ENCODE assay signal across 12 cellular contexts in genomic region chr9:97854696-97855485, GRCh38. TPM values are rescaled to one million over a fixed set of nuclear protein-coding genes. Genes with fewer than 3 reads are reported as not detected.
DNase-seq lines count a peak whose midpoint lies in the region; ATAC-seq and TF ChIP-seq lines count a peak whose summit lies in the region.
"Had no signal": no experiment of that assay in that cellular context is flagged by ENCODE, and none has a peak within 500 bp of the region (broad histone marks: within the 10 kb centered on the region; RNA-seq: fewer than 3 reads in every experiment).

No MANE protein-coding gene starts in this region.

- intact Hi-C loops in activated CD4-positive, alpha-beta T cell treated with anti-CD3 and anti-CD28 coated beads for 36 hours (cut with DNase I, micrococcal nuclease), result loop anchor here (1.0 to 5.0 kb wide), 5 partner anchors 47 to 353 kb away; partner anchors contain the start of genes NCBP1 (in 1 of the 2), TMOD1 (in 1 of the 2) and TSTD2 (in 1 of the 2)

- no peaks in the 10 kb centered on the region for H3K9me3 Mint-ChIP-seq in activated CD4-positive, alpha-beta T cell treated with anti-CD3 and anti-CD28 coated beads for 36 hours (ENCODE audit: low read depth)
- peaks cover 4% of the 10 kb centered on the region; the same call in 1 of the 2 replicates for H3K9me3 Mint-ChIP-seq in HFFc6
- H3K9me3 Mint-ChIP-seq: activated T-helper 2 cell treated with anti-CD3 and anti-CD28 coated beads, Interferon-gamma antibody, Interleukin-2, Interleukin-4, amounts not matched to agents 10 μg/mL and 5 μg/mL and 100 μg/mL, durations not matched to agents 14 hours and 24 hours and 36 hours had no signal

- no peaks in the 10 kb centered on the region for H3K36me3 Mint-ChIP-seq in activated CD4-positive, alpha-beta T cell treated with anti-CD3 and anti-CD28 coated beads for 36 hours (ENCODE audit: low read depth)
- peaks cover 38% of the 10 kb centered on the region for H3K36me3 Mint-ChIP-seq in HFFc6 (ENCODE audit: low read depth)

- H3K4me3 ChIP-seq in epithelial cell of proximal tubule (ENCODE audit: low read depth, low read length), result peak overlapping the region; percentile 56

- no peak for DNase-seq in activated CD4-positive, alpha-beta T cell treated with anti-CD3 and anti-CD28 coated beads for 36 hours
- no peak for DNase-seq in activated CD4-positive, alpha-beta T cell treated with anti-CD3 and anti-CD28 coated beads for 1 hour
- DNase-seq in HFFc6, result no peak
- DNase-seq in epithelial cell of proximal tubule (ENCODE audit: low read depth), result no peak
- peak; percentile 38 for DNase-seq in retina
- no peak for DNase-seq in activated effector memory CD4-positive, alpha-beta T cell treated with Interleukin-2 at 50 U/mL for 16 hours
- DNase-seq in A172 (ENCODE audit: low spot score), result no peak
- DNase-seq: 8988T, caudate nucleus had no signal

- CTCF ChIA-PET in activated CD4-positive, alpha-beta T cell treated with anti-CD3 and anti-CD28 coated beads for 36 hours (lab: Charles Lee), result interaction anchor here (0.7 to 1.0 kb wide), 2 partner anchors 11 to 35 kb away, joined by 3 read pairs; no protein-coding TSS in a partner anchor

- ATAC-seq in activated CD4-positive, alpha-beta T cell treated with anti-CD3 and anti-CD28 coated beads for 36 hours, result no peak
- ATAC-seq in HG03175 (IDR thresholded peaks at IDR 0.05; ENCODE audit: unreplicated experiment), result no peak

- H3K27ac Mint-ChIP-seq in activated CD4-positive, alpha-beta T cell treated with anti-CD3 and anti-CD28 coated beads for 36 hours, result no peak overlapping the region
- H3K27ac Mint-ChIP-seq in HFFc6, result peak overlapping the region; percentile 71
- H3K27ac Mint-ChIP-seq: activated T-helper 2 cell treated with anti-CD3 and anti-CD28 coated beads, Interferon-gamma antibody, Interleukin-2, Interleukin-4, amounts not matched to agents 10 μg/mL and 5 μg/mL and 100 μg/mL, durations not matched to agents 14 hours and 24 hours and 36 hours had no signal

- TF ChIP-seq CTCF in HFFc6 (IDR thresholded peaks at IDR 0.05) (no peak), epithelial cell of proximal tubule (conservative IDR thresholded peaks at IDR 0.05; ENCODE audit: low read depth, low read length) (no peak)

- POLR2A ChIA-PET in activated CD4-positive, alpha-beta T cell treated with anti-CD3 and anti-CD28 coated beads for 36 hours (lab: Charles Lee), result no interaction called here

- peaks cover 18% of the 10 kb centered on the region for H3K4me1 Mint-ChIP-seq in activated CD4-positive, alpha-beta T cell treated with anti-CD3 and anti-CD28 coated beads for 36 hours
- H3K4me1 Mint-ChIP-seq in HFFc6 (ENCODE audit: low read depth), result peaks cover 67% of the 10 kb centered on the region

- peak overlapping the region; percentile 16 for H3K4me3 Mint-ChIP-seq in activated CD4-positive, alpha-beta T cell treated with anti-CD3 and anti-CD28 coated beads for 36 hours
- peak overlapping the region; percentile 89 for H3K4me3 Mint-ChIP-seq in HFFc6

- H3K27me3 Mint-ChIP-seq in activated CD4-positive, alpha-beta T cell treated with anti-CD3 and anti-CD28 coated beads for 36 hours, result peaks cover 72% of the 10 kb centered on the region
- peaks cover 37% of the 10 kb centered on the region for H3K27me3 Mint-ChIP-seq in HFFc6 (ENCODE audit: insufficient read depth)

RNA-seq across cellular contexts. Expression of gene FOXE1, which starts 1.9 kb away (rescaled TPM):
- under 1 TPM; 0.07 TPM for total RNA-seq in activated CD4-positive, alpha-beta T cell treated with anti-CD3 and anti-CD28 coated beads for 36 hours
- total RNA-seq in HFFc6 (2021; fragmentation: NEBNext Ultra II Directional; extraction: Animal tissue kit (Norgen Biotek cat#: 25700)), result 100 to 1,000 TPM in 4 of 6 experiments, 10 to 100 TPM in 2; 51.0 to 173 (median 158) TPM
- total RNA-seq in epithelial cell of proximal tubule, result 0.35 and 1.1 TPM in 2 replicates
- total RNA-seq in A172 (2014; rRNA removed; shearing (Covaris generic)), result not detected in 2 replicates
- total RNA-seq: activated T-helper 2 cell treated with anti-CD3 and anti-CD28 coated beads, Interferon-gamma antibody, Interleukin-2, Interleukin-4, amounts not matched to agents 10 μg/mL and 5 μg/mL and 100 μg/mL, durations not matched to agents 14 hours and 24 hours and 36 hours; subcutaneous adipose tissue had no signal

Comparison
In these comparisons a context has a peak if more than half of its experiments do, and no peak if none do; other contexts are left out.
1. RNA of gene FOXE1, which starts 1.9 kb away (total RNA-seq): 51.0 to 173 TPM in HFFc6; 0.35 to 1.1 TPM in epithelial cell of proximal tubule, 0.07 TPM in activated CD4-positive, alpha-beta T cell treated with anti-CD3 and anti-CD28 coated beads for 36 hours and not detected in A172; every median in the first group is over 10 times any median in the second.